Comparison of ENCODE assay signal across 8 cellular contexts in the genomic region with DNA sequence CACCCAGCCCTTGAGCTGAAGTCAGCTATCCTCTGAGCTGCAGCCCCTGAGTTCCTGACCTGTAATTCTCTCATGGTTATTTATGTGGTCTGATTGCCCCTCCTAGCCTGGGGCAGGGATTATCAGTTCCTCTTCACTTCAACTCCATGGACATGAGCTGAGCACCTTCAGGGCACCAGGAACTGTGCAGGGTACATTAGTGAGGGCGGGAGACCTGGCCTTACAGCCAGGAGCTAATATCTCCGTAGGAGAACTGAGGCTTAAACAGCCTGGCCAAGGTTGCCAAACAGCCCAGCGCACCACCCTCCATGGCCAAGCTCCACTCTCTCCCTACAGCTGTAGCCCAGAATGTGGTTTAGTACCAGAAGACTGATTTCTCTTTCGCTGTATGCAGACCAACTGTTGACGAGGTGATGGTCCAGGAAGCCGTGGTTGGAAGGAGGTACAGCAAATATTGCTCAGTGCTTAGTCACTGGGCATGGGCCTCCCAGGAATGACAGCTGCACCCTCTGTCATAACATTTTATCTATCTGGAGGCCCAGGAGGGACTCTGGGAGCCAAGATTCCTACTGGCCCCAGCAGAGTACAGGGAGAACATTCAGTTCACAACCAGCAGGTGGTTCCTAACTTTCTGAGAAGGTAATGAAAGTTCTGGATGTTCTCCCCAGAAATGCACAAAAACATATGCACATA.
DNase-seq lines count a peak whose midpoint lies in the region; ATAC-seq and TF ChIP-seq lines count a peak whose summit lies in the region.

No MANE protein-coding gene starts in this region.

- ATAC-seq in HG03108 (IDR thresholded peaks at IDR 0.05; ENCODE audit: unreplicated experiment) (no peak), HG03139 (IDR thresholded peaks at IDR 0.05; ENCODE audit: unreplicated experiment) (no peak), GM18909 (IDR thresholded peaks at IDR 0.05; ENCODE audit: poor library complexity, unreplicated experiment) (no peak)

- H3K4ac ChIP-seq in mesenchymal stem cell (ENCODE audit: low read depth in 1 of 2, low read length in 2 of 2): no peak overlapping the region

- no peaks in the 10 kb centered on the region for H3K79me1 ChIP-seq in mesenchymal stem cell (replicated peaks; ENCODE audit: low read length, poor library complexity, severe bottlenecking)

- peak overlapping the region; percentile 14 for H3K27ac ChIP-seq in mesenchymal stem cell (ENCODE audit: low read length, poor library complexity, severe bottlenecking)

- H3K9me3 ChIP-seq in mesenchymal stem cell (ENCODE audit: control insufficient read depth, low read length): no peaks in the 10 kb centered on the region

- H2AFZ ChIP-seq in mesenchymal stem cell (ENCODE audit: low read depth, low read length): no peak overlapping the region

- H3K4me3 ChIP-seq in astrocyte of the cerebellum (ENCODE audit: low read depth, low read length): no peak overlapping the region
- H3K4me3 ChIP-seq in mesenchymal stem cell (ENCODE audit: insufficient read depth in 1 of 2, low read depth in 1 of 2, low read length in 2 of 2): no peak overlapping the region

- H2BK15ac ChIP-seq in mesenchymal stem cell (ENCODE audit: low read depth, poor library complexity, severe bottlenecking): no peak overlapping the region

- H4K91ac ChIP-seq in mesenchymal stem cell (ENCODE audit: low read length): no peak overlapping the region

- no peak overlapping the region for H2BK120ac ChIP-seq in mesenchymal stem cell (ENCODE audit: low read depth, low read length)

- in situ Hi-C loops in astrocyte of the cerebellum (cut with HindIII; ENCODE audit: low sequenced_read_pairs): no loop called here

- no peak overlapping the region for H2BK5ac ChIP-seq in mesenchymal stem cell (ENCODE audit: low read depth, low read length, poor library complexity, severe bottlenecking)

- H3K4me2 ChIP-seq in mesenchymal stem cell (ENCODE audit: low read length, poor library complexity, severe bottlenecking): no peak overlapping the region

- 45% methylated on average over 6 of the region's 6 CpGs for WGBS in mesenchymal stem cell

- DNase-seq in COLO668 (lab: John Stamatoyannopoulos, UW; ENCODE audit: unreplicated experiment) (peak; percentile 38), HuH-7.5 (ENCODE audit: low spot score) (peak; percentile 32), astrocyte of the cerebellum (ENCODE audit: low read depth) (peak; percentile 89), mesenchymal stem cell (peak; percentile 74), NCI-H2029 (lab: John Stamatoyannopoulos, UW) (no peak)

- H2AK5ac ChIP-seq in mesenchymal stem cell (ENCODE audit: low read length, severe bottlenecking): peak overlapping the region; percentile 4

- no peaks in the 10 kb centered on the region for H3K27me3 ChIP-seq in mesenchymal stem cell (ENCODE audit: control insufficient read depth in 1 of 2, insufficient read depth in 1 of 2, low read length in 2 of 2)

- H4K8ac ChIP-seq in mesenchymal stem cell (ENCODE audit: low read length): no peak overlapping the region

- H3K14ac ChIP-seq in mesenchymal stem cell (ENCODE audit: low read length in 2 of 2): peak overlapping the region in 1 of 2 experiments; percentile 15

- peaks cover 14% of the 10 kb centered on the region for H3K4me1 ChIP-seq in mesenchymal stem cell (ENCODE audit: control insufficient read depth, insufficient read depth, low read depth, low read length)

- H3K18ac ChIP-seq in mesenchymal stem cell (ENCODE audit: low read depth in 1 of 2, low read length in 2 of 2): peak overlapping the region in 1 of 2 experiments; percentile 48

- no peaks in the 10 kb centered on the region for H3K36me3 ChIP-seq in mesenchymal stem cell (ENCODE audit: control insufficient read depth in 1 of 2, insufficient read depth in 2 of 2, low read depth in 1 of 2, low read length in 2 of 2)

- peak overlapping the region; percentile 3 for H3K9ac ChIP-seq in mesenchymal stem cell (ENCODE audit: low read length)

- H2BK12ac ChIP-seq in mesenchymal stem cell (ENCODE audit: low read length in 2 of 2): no peak overlapping the region

- no peak overlapping the region for H3K23ac ChIP-seq in mesenchymal stem cell (ENCODE audit: low read length in 2 of 2)

- peak; percentile 52 for TF ChIP-seq CTCF in astrocyte of the cerebellum (IDR thresholded peaks at IDR 0.05; ENCODE audit: low read depth, low read length, missing control alignments)
